In the genomic region with DNA sequence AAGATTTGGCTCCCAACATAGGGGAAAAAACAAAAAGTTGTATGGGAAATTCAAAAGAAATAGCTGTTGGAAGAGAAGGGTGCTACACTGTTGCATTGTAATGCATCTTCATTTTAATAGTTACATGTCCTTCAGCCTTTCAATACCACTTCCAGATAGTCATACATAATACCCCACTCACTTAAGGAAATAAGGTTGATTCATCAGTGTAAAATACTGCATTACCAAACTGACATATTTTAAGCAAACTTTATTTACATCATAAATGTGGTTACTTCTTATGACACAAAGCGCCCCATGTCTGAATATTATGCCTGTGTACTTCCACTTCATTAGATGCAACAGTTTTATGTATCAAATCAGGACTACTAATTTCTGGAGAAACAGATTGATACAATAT, we compare ENCODE assay signal across 23 cellular contexts. TPM values are rescaled to one million over a fixed set of nuclear protein-coding genes. Genes with fewer than 3 reads are reported as not detected.
A peak's percentile ranks its signal among the peaks of the same experiment; 100 is the strongest.
DNase-seq lines count a peak whose midpoint lies in the region; ATAC-seq, FAIRE-seq and TF ChIP-seq lines count a peak whose summit lies in the region.
"Had no signal": no experiment of that assay in that cellular context is flagged by ENCODE, and none has a peak within 500 bp of the region (broad histone marks: within the 10 kb centered on the region; RNA-seq: fewer than 3 reads in every experiment).

No MANE protein-coding gene starts in this region.

- H3K79me2 ChIP-seq in HepG2 (ENCODE audit: insufficient read depth, low read length): peaks cover 74% of the 10 kb centered on the region

- CTCF ChIA-PET in HepG2 (lab: Yijun Ruan, JAX; ENCODE audit: low intra/inter-chr PET ratio, low total read pairs): no interaction called here
- CTCF ChIA-PET in WTC11 (lab: Charles Lee): no interaction called here

- peak overlapping the region in 1 of 3 experiments; percentile 88; a peak in 1 of 6 replicates for H3K4me3 ChIP-seq in HepG2 (replicated peaks in 1 of 3; ENCODE audit: insufficient read depth in 1 of 3, low read depth in 2 of 3, low read length in 3 of 3)
- H3K4me3 ChIP-seq in right lobe of liver: no peak overlapping the region
- H3K4me3 ChIP-seq in suprapubic skin: no peak overlapping the region
- H3K4me3 ChIP-seq: K562, mucosa of descending colon, right atrium auricular region had no signal

- H3K4me1 Mint-ChIP-seq in WTC11: peaks cover 63% of the 10 kb centered on the region

- 98% methylated on average over 1 of the region's 1 CpG for WGBS in HepG2 (ENCODE audit: low lambda C conversion rate)
- 80% methylated on average over 1 of the region's 1 CpG for WGBS in right lobe of liver (ENCODE audit: insufficient coverage, low coverage, low lambda C conversion rate, missing lambda C conversion rate)
- WGBS in suprapubic skin: 93% methylated on average over 1 of the region's 1 CpG

- H3K4me1 ChIP-seq in HepG2 (ENCODE audit: insufficient read depth, low read length) (peaks cover 40% of the 10 kb centered on the region), right lobe of liver (peaks cover 0 to 17% (median 3%) of the 10 kb centered on the region in 4 donors), foreskin keratinocyte (peaks cover 30% of the 10 kb centered on the region), suprapubic skin (peaks cover 32% of the 10 kb centered on the region)

- no TSS peak for BruUV-seq in HepG2 (replicated peaks; lab: Mats Ljungman, UMichigan)

- H3K27me3 ChIP-seq in HepG2 (ENCODE audit: control insufficient read depth in 1 of 2, insufficient read depth in 2 of 2, low read length in 2 of 2) (peaks cover 0 to 1% of the 10 kb centered on the region in 2 experiments; a peak in 1 of 5 replicates), right lobe of liver (no peaks in the 10 kb centered on the region), foreskin keratinocyte (no peaks in the 10 kb centered on the region), suprapubic skin (no peaks in the 10 kb centered on the region)
- H3K27me3 ChIP-seq: right atrium auricular region had no signal

- H3K27ac ChIP-seq in HepG2 (ENCODE audit: extremely low read length, insufficient read depth, low read length) (no peak overlapping the region), right lobe of liver (no peak overlapping the region), foreskin keratinocyte (peak overlapping the region; percentile 21), suprapubic skin (no peak overlapping the region)
- H3K27ac ChIP-seq: HL-60, neutrophil, right atrium auricular region had no signal

- DNase-seq in HepG2 (ENCODE audit: low spot score): no peak
- no peak for DNase-seq in right lobe of liver
- no peak for DNase-seq in WTC11 (ENCODE audit: low spot score)
- no peak for DNase-seq in foreskin keratinocyte
- DNase-seq in suprapubic skin (ENCODE audit: low spot score in 2 of 2): no peak
- no peak for DNase-seq in head of caudate nucleus
- DNase-seq: activated CD4-positive, CD25-positive, alpha-beta regulatory T cell treated with anti-CD3 and anti-CD28 coated beads, Interleukin-2, amount 50 U/mL, for 72 hours; Caco-2; endodermal cell; foreskin melanocyte; mucosa of descending colon; NCI-H1048; NCI-H2081 treated with DMSO at 0.1 percent for 48 hours; NCI-H524; SHP77 treated with DMSO at 0.1 percent for 48 hours; stimulated activated CD4-positive, alpha-beta T cell treated with anti-CD3 and anti-CD28 coated beads, Interleukin-1b, Interleukin-23, amount 100 ng/mL, for 48 hours had no signal

- no peaks in the 10 kb centered on the region for H3K27me3 Mint-ChIP-seq in WTC11 (ENCODE audit: low read depth)

- intact Hi-C loops in HepG2 (cut with micrococcal nuclease; ENCODE audit: unreplicated experiment) (no loop called here), right lobe of liver (cut with DNase I) (no loop called here), head of caudate nucleus (cut with DNase I) (no loop called here)

- no peak overlapping the region for H2AFZ ChIP-seq in HepG2 (ENCODE audit: low read length)

- TF ChIP-seq POLR2A in HepG2 (IDR thresholded peaks at IDR 0.05; ENCODE audit: insufficient read depth in 1 of 2, low read depth in 2 of 2, low read length in 2 of 2): no peak
- TF ChIP-seq POLR2A in right lobe of liver (IDR thresholded peaks at IDR 0.05): no peak
- TF ChIP-seq POLR2A in suprapubic skin (IDR thresholded peaks at IDR 0.05): no peak

- no peak overlapping the region for H3K9ac ChIP-seq in HepG2 (ENCODE audit: insufficient read depth, low read depth, low read length)

- peak overlapping the region; percentile 63 for H3K27ac Mint-ChIP-seq in WTC11
- H3K27ac Mint-ChIP-seq: endodermal cell had no signal

- in situ Hi-C loops in HepG2 (cut with HindIII; ENCODE audit: extremely low pct_ligation_motif_present, low pct_unique_long_range_greater_than_20kb): no loop called here

- TF ChIP-seq RAD21 in HepG2 (CRISPR knock-in tag; IDR thresholded peaks at IDR 0.05): no peak

- ATAC-seq in HepG2 (no peak), right lobe of liver (no peak), WTC11 (no peak), foreskin keratinocyte (no peak), HG02588 (IDR thresholded peaks at IDR 0.05; ENCODE audit: unreplicated experiment) (no peak), GM19463 (IDR thresholded peaks at IDR 0.05; ENCODE audit: unreplicated experiment) (no peak)
- ATAC-seq: K562, left lobe of liver, mucosa of descending colon had no signal

- TF ChIP-seq CTCF in HepG2 (CRISPR knock-in tag; IDR thresholded peaks at IDR 0.05): no peak
- no peak for TF ChIP-seq CTCF in right lobe of liver (IDR thresholded peaks at IDR 0.05)
- TF ChIP-seq CTCF in WTC11 (IDR thresholded peaks at IDR 0.05): no peak
- no peak for TF ChIP-seq CTCF in foreskin keratinocyte (conservative IDR thresholded peaks at IDR 0.05)
- no peak for TF ChIP-seq CTCF in suprapubic skin (IDR thresholded peaks at IDR 0.05)

- no peak for TF ChIP-seq EP300 in HepG2 (IDR thresholded peaks at IDR 0.05; ENCODE audit: low read depth in 2 of 2, low read length in 2 of 2)
- TF ChIP-seq EP300 in HepG2 (CRISPR knock-in tag; IDR thresholded peaks at IDR 0.05; ENCODE audit: borderline replicate concordance): no peak
- no peak for TF ChIP-seq EP300 in suprapubic skin (IDR thresholded peaks at IDR 0.05)

- no peaks in the 10 kb centered on the region for H3K36me3 ChIP-seq in HepG2 (replicated peaks in 1 of 2; ENCODE audit: control insufficient read depth in 1 of 2, insufficient read depth in 2 of 2, low read length in 2 of 2)
- H3K36me3 ChIP-seq in right lobe of liver: no peaks in the 10 kb centered on the region
- H3K36me3 ChIP-seq in suprapubic skin: no peaks in the 10 kb centered on the region
- H3K36me3 ChIP-seq: neutrophil, right atrium auricular region had no signal

- H3K36me3 Mint-ChIP-seq in WTC11: no peaks in the 10 kb centered on the region

- FAIRE-seq in HepG2 (lab: Jason Lieb, UNC): no peak
- FAIRE-seq: K562 had no signal

- POLR2A ChIA-PET in HepG2 (lab: Yijun Ruan, JAX): no interaction called here
- POLR2A ChIA-PET in WTC11 (lab: Charles Lee): no interaction called here

- no peak overlapping the region; the same call in 1 of the 2 replicates for H3K4me3 Mint-ChIP-seq in WTC11
- H3K4me3 Mint-ChIP-seq: endodermal cell had no signal

- peak overlapping the region; percentile 91; the same call in 1 of the 2 replicates for H3K4me2 ChIP-seq in HepG2 (ENCODE audit: low read depth, low read length)

- H3K9me3 Mint-ChIP-seq in WTC11: no peaks in the 10 kb centered on the region
- H3K9me3 Mint-ChIP-seq: endodermal cell had no signal

- H4K20me1 ChIP-seq in HepG2 (ENCODE audit: insufficient read depth, low read length): peaks cover 15% of the 10 kb centered on the region

- H3K9me3 ChIP-seq in HepG2 (ENCODE audit: low read length): no peaks in the 10 kb centered on the region
- no peaks in the 10 kb centered on the region for H3K9me3 ChIP-seq in right lobe of liver
- H3K9me3 ChIP-seq in suprapubic skin: no peaks in the 10 kb centered on the region
- H3K9me3 ChIP-seq: Caco-2, mucosa of descending colon, neutrophil, right atrium auricular region had no signal

TF ChIP-seq in HepG2, 621 proteins besides CTCF, POLR2A, EP300 and RAD21 (continues in another document):
- TF ChIP-seq MEIS1 (CRISPR knock-in tag; IDR thresholded peaks at IDR 0.05; ENCODE audit: borderline replicate concordance): no peak
- no peak for TF ChIP-seq ATAD3A (CRISPR knock-in tag; IDR thresholded peaks at IDR 0.05)
- TF ChIP-seq U2AF2 (IDR thresholded peaks at IDR 0.05; ENCODE audit: low read depth, low read length): no peak

TF ChIP-seq in WTC11, 78 proteins besides CTCF, POLR2A, EP300 and RAD21 (continues in another document):
- TF ChIP-seq JAZF1 (CRISPR knock-in tag; IDR thresholded peaks at IDR 0.05): no peak

RNA-seq across cellular contexts. Expression of a gene that starts 4.5 kb away (rescaled TPM):
- total RNA-seq in HepG2 (2016; rRNA removed; fragmentation: Illumina TruSeq; extraction: Trizol): 52.1 and 55.5 TPM in 2 replicates
- 4.1 and 5.2 TPM in 2 replicates for total RNA-seq in HepG2 (2016; cell fraction: cytosol; rRNA removed; fragmentation: Illumina TruSeq; extraction: Trizol; ENCODE audit: low read depth)
- total RNA-seq in HepG2 (2016; cell fraction: insoluble cytoplasmic fraction; rRNA removed; fragmentation: Illumina TruSeq; extraction: Trizol): 51.6 and 52.5 TPM in 2 replicates
- total RNA-seq in HepG2 (2016; cell fraction: membrane; rRNA removed; fragmentation: Illumina TruSeq; extraction: Trizol): 18.5 and 21.0 TPM in 2 replicates
- 44.0 and 59.0 TPM in 2 replicates for total RNA-seq in HepG2 (2016; cell fraction: nucleus; rRNA removed; fragmentation: Illumina TruSeq; extraction: Trizol)
- polyA plus RNA-seq in HepG2 (2011; rRNA removed): 82.9 and 110 TPM in 2 replicates
- polyA plus RNA-seq in HepG2 (2011; cell fraction: cytosol; rRNA removed): 71.0 and 80.7 TPM in 2 replicates
- polyA plus RNA-seq in HepG2 (2011; cell fraction: nucleus; rRNA removed): 50.6 and 54.0 TPM in 2 replicates
- 70.0 and 92.2 TPM in 2 replicates for polyA plus RNA-seq in HepG2 (2012)
- 2.6 and 2.7 TPM in 2 replicates for polyA plus RNA-seq in HepG2 (2016; cell fraction: cytosol; fragmentation: Illumina TruSeq; extraction: Trizol; ENCODE audit: low read depth)
- 51.8 and 60.2 TPM in 2 replicates for polyA plus RNA-seq in HepG2 (2016; cell fraction: insoluble cytoplasmic fraction; fragmentation: Illumina TruSeq; extraction: Trizol; ENCODE audit: low read depth)
- polyA plus RNA-seq in HepG2 (2016; cell fraction: membrane; fragmentation: Illumina TruSeq; extraction: Trizol; ENCODE audit: low read depth): 10.2 and 12.3 TPM in 2 replicates
- polyA plus RNA-seq in HepG2 (2016; cell fraction: nucleus; fragmentation: Illumina TruSeq; extraction: Trizol; ENCODE audit: insufficient read depth, low read depth): 43.3 and 48.9 TPM in 2 replicates
- 28.8 and 93.8 TPM in 2 replicates for polyA minus RNA-seq in HepG2 (2011; rRNA and poly(A)+ RNA removed; ENCODE audit: low replicate concordance)
- polyA minus RNA-seq in HepG2 (2011; cell fraction: cytosol; rRNA and poly(A)+ RNA removed): 56.0 and 61.6 TPM in 2 replicates
- 172 and 186 TPM in 2 replicates for polyA minus RNA-seq in HepG2 (2011; cell fraction: nucleus; rRNA and poly(A)+ RNA removed)
- 10 to 100 TPM in 4 of 6 experiments, 1 to 10 TPM in 2; 8.5 to 21.4 (median 14.3) TPM for total RNA-seq in right lobe of liver
- total RNA-seq in WTC11 (2021): 53.1 to 56.3 TPM (median 54.3 TPM) in 3 replicates
- 65.0 and 67.4 TPM in 2 replicates for total RNA-seq in foreskin keratinocyte
- 18.6 and 20.6 TPM in 2 replicates for polyA plus RNA-seq in foreskin keratinocyte
- 10 to 100 TPM; 55.7 to 92.2 (median 62.2) TPM for total RNA-seq in suprapubic skin
